ENCODE assay signal across 8 cellular contexts in the genomic region with DNA sequence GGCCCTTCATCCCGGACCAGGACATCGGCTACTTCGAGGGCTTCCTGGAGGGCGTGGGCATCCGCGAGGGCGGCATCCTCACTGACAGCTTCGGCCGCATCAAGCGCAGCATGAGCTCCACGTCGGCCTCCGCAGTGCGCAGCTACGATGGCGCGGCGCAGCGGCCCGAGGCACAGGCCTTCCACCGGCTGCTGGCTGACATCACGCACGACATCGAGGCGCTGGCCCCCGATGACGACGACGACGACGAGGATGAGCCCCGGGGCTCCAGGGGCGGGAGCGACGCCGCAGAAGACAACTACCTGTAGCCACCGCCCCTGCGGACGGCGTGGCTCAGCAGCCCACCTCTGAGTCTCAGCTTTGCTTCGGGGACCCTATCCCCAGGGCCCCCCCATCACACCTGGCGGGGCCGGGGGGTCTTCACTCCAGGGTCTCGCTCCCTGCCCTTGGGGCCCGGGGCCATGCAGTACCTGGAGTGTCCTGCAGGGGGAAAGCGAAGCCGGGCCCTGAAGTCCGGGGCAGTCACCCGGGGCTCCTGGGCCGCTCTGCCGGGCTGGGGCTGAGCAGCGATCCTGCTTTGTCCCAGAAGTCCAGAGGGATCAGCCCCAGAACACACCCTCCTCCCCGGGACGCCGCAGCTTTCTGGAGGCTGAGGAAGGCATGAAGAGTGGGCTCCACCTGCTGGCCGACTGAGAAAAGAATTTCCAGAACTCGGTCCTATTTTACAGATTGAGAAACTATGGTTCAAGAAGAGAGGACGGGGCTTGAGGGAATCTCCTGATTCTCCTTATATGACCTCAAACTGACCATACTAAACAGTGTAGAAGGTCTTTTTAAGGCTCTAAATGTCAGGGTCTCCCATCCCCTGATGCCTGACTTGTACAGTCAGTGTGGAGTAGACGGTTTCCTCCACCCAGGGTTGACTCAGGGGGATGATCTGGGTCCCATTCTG. TPM values are rescaled to one million over a fixed set of nuclear protein-coding genes. Genes with fewer than 3 reads are reported as not detected.
DNase-seq lines count a peak whose midpoint lies in the region; ATAC-seq and TF ChIP-seq lines count a peak whose summit lies in the region.

No MANE protein-coding gene starts in this region.

- DNase-seq in AG04450 (ENCODE audit: low read depth, low spot score) (peak; percentile 39), H4 (ENCODE audit: low spot score) (peak; percentile 80), NCI-H2227 treated with DMSO at 0.1 percent for 48 hours (lab: John Stamatoyannopoulos, UW) (peak; percentile 67), WERI-Rb-1 (peak; percentile 96), cardiac fibroblast (ENCODE audit: low read depth in 2 of 2) (peak; percentile 83 to 87), inferior parietal cortex (ENCODE audit: extremely low spot score) (peak; percentile 77)
- peak; percentile 58 for DNase-seq in stimulated activated CD4-positive, alpha-beta T cell treated with anti-CD3 and anti-CD28 coated beads, Interleukin-12 subunit alpha, Interleukin-12 subunit beta, amount 100 ng/mL, for 4 hours

- TF ChIP-seq CTCF in AG04450 (IDR thresholded peaks at IDR 0.05; ENCODE audit: low read depth, low read length): peak; percentile 92
- TF ChIP-seq CTCF in WERI-Rb-1 (IDR thresholded peaks at IDR 0.05; ENCODE audit: low read depth, low read length): peak; percentile 76
- peak; percentile 94 for TF ChIP-seq CTCF in cardiac fibroblast (IDR thresholded peaks at IDR 0.05; ENCODE audit: low read depth, low read length)

- H3K27me3 ChIP-seq in AG04450 (ENCODE audit: control insufficient read depth, insufficient read depth, low read length) (peaks cover 77% of the 10 kb centered on the region), WERI-Rb-1 (ENCODE audit: insufficient read depth, low read depth, severe bottlenecking) (no peaks in the 10 kb centered on the region)

- H3K9me3 ChIP-seq in AG04450 (ENCODE audit: control insufficient read depth, insufficient read depth, low read length): no peaks in the 10 kb centered on the region; the same call in 1 of the 2 replicates
- H3K9me3 ChIP-seq in WERI-Rb-1 (ENCODE audit: severe bottlenecking): no peaks in the 10 kb centered on the region

- no peak for ATAC-seq in GM21528 (IDR thresholded peaks at IDR 0.05; ENCODE audit: low FRiP score, unreplicated experiment)

- H3K27ac ChIP-seq in AG04450 (ENCODE audit: low read depth, low read length) (no peak overlapping the region), WERI-Rb-1 (no peak overlapping the region)

- POLR2A ChIA-PET in AG04450 (lab: Yijun Ruan, JAX): no interaction called here

- H3K4me3 ChIP-seq in AG04450 (ENCODE audit: low read depth, low read length): peak overlapping the region; percentile 25; the same call in 1 of the 2 replicates
- no peak overlapping the region for H3K4me3 ChIP-seq in WERI-Rb-1 (ENCODE audit: low read depth, low read length)
- H3K4me3 ChIP-seq in cardiac fibroblast (replicated peaks in 1 of 2; ENCODE audit: low read depth in 2 of 2, low read length in 2 of 2): peak overlapping the region; percentile 18 to 19

- CTCF ChIA-PET in AG04450 (lab: Charles Lee): interaction anchor here (0.5 to 5.1 kb wide), 38 partner anchors 9 to 294 kb away, joined by 3 to 73 read pairs (median 4); a partner anchor contains a TSS

- H3K36me3 ChIP-seq in WERI-Rb-1: peaks cover 4% of the 10 kb centered on the region; the same call in 1 of the 2 replicates

RNA-seq across cellular contexts. Expression of a gene that starts 20.8 kb away (rescaled TPM):
- not detected in 2 replicates for polyA plus RNA-seq in AG04450 (2011; rRNA removed)
- not detected in 2 replicates for polyA minus RNA-seq in AG04450 (2011; rRNA and poly(A)+ RNA removed)
- total RNA-seq in H4 (2014; rRNA removed; shearing (Covaris generic)): not detected in 2 replicates

RNA-seq across cellular contexts. Expression of a gene that starts 21.0 kb away (rescaled TPM):
- polyA plus RNA-seq in AG04450 (2011; rRNA removed): not detected in 2 replicates
- not detected in 2 replicates for polyA minus RNA-seq in AG04450 (2011; rRNA and poly(A)+ RNA removed)
- 0.04 TPM in 1 of 2 replicates, not detected in the other for total RNA-seq in H4 (2014; rRNA removed; shearing (Covaris generic))

Comparison
In these comparisons a context has a peak if more than half of its experiments do, and no peak if none do; other contexts are left out.
1. DNase-seq: peak in every context shown above with its lines; median percentile 96 in WERI-Rb-1; 85 in cardiac fibroblast; 80 in H4; 77 in inferior parietal cortex; 67 in NCI-H2227 treated with DMSO at 0.1 percent for 48 hours; 58 in stimulated activated CD4-positive, alpha-beta T cell treated with anti-CD3 and anti-CD28 coated beads, Interleukin-12 subunit alpha, Interleukin-12 subunit beta, amount 100 ng/mL, for 4 hours; 39 in AG04450.